Comparison of ENCODE assay signal across 9 cellular contexts in the genomic region with DNA sequence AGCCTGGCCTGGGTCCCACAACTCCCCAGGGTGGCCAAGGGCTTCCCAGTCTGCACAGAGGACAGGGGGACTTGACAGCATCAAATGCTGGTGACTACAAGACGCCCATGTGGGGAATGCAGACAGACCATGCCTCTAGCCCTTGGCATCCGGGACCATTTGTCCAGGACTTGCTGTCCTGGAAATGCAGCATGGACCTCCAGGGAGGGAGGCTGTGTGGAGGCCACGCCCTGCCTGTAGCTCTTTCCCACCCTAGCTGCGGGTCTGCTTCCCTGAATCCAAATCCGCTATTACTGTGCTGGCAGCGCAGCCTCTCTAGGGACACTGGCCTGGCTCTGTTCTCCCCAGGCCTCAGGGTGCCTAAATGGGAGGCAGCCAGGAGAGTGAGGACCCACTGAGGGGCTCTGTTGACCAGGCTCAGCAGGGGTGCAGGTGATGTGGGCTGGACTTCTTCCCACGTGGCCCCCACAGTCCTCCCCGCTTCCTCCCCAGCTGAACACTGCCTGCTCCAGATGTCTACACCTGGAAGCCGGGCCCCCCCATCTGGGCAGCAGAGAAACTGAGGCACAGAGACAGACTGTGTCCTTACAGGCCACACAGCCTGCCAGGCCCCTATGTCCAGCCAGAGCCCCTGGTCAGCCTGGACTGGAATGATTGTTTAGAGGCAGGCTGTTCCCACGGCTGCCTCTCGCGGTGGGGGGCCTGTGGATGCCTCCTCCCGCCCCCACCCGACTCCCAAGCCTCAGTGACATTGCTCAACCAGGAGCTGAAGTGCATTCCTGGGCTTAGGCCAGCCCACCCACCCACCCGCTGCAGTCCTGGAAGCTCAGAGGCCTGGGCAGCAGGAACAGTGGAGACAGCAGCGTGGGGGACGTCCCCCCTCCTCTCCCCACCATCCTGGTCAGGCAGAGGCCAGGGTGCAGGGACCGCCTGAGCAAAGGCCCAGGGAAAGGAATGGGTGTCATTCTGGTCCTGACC. TPM values are rescaled to one million over a fixed set of nuclear protein-coding genes. Genes with fewer than 3 reads are reported as not detected.
DNase-seq lines count a peak whose midpoint lies in the region; ATAC-seq, FAIRE-seq and TF ChIP-seq lines count a peak whose summit lies in the region.
"Not testable (repeated sequence)": the region's sequence is repeated elsewhere in the genome, so short reads cannot be mapped to it uniquely, and the experiment has no call there.
"Had no signal": no experiment of that assay in that cellular context is flagged by ENCODE, and none has a peak within 500 bp of the region (broad histone marks: within the 10 kb centered on the region; RNA-seq: fewer than 3 reads in every experiment).

No MANE protein-coding gene starts in this region.

- H3K27ac ChIP-seq in ACC112 (ENCODE audit: low read depth, low read length) (peak overlapping the region; percentile 99), colonic mucosa (peak overlapping the region; percentile 44), gastroesophageal sphincter (peak overlapping the region; percentile 40 to 87 (median 80)), parathyroid adenoma (peak overlapping the region; percentile 62)
- H3K27ac ChIP-seq in HepG2 (ENCODE audit: extremely low read length, insufficient read depth, low read length) = not testable (repeated sequence)

- CTCF ChIA-PET in HepG2 (lab: Yijun Ruan, JAX; ENCODE audit: low intra/inter-chr PET ratio, low total read pairs) = interaction anchor here (3.6 kb wide), 1 partner anchor 56 kb away, joined by 61 read pairs; no protein-coding TSS in a partner anchor

- peak overlapping the region; percentile 42 for H3K27ac Mint-ChIP-seq in activated naive CD8-positive, alpha-beta T cell treated with anti-CD3 and anti-CD28 coated beads, Interleukin-2, amount 10 ng/mL, durations not matched to agents 7 days and 5 days

- intact Hi-C loops in colonic mucosa (cut with DNase I) = loop anchor here (5.0 to 10.0 kb wide), 2 partner anchors 59 to 261 kb away; partner anchors contain the start of gene GSTT2
- intact Hi-C loops in HepG2 (cut with micrococcal nuclease; ENCODE audit: unreplicated experiment) = loop anchor here (10.0 kb wide), 1 partner anchor 291 kb away; no protein-coding TSS in a partner anchor

- H3K4me1 Mint-ChIP-seq in activated naive CD8-positive, alpha-beta T cell treated with anti-CD3 and anti-CD28 coated beads, Interleukin-2, amount 10 ng/mL, durations not matched to agents 7 days and 5 days = peaks cover 27% of the 10 kb centered on the region

- H3K4me3 ChIP-seq in ACC112 (ENCODE audit: low read depth, low read length) (peak overlapping the region; percentile 86), gastroesophageal sphincter (peak overlapping the region in 1 of 2 donors; percentile 46), HepG2 (replicated peaks in 1 of 3; ENCODE audit: insufficient read depth in 1 of 3, low read depth in 2 of 3, low read length in 3 of 3) (peak overlapping the region in 2 of 3 experiments; percentile 24 to 50; a peak in 3 of 6 replicates)
- not testable (repeated sequence) for H3K4me3 ChIP-seq in H7 (ENCODE audit: insufficient read depth, low read depth, low read length); colonic mucosa; parathyroid adenoma (ENCODE audit: low read depth, low read length)

- not testable (repeated sequence) for TF ChIP-seq EP300 in gastroesophageal sphincter (IDR thresholded peaks at IDR 0.05); HepG2 (IDR thresholded peaks at IDR 0.05; ENCODE audit: low read depth in 2 of 2, low read length in 2 of 2); HepG2 (CRISPR knock-in tag; IDR thresholded peaks at IDR 0.05; ENCODE audit: borderline replicate concordance)

- H3K4me3 Mint-ChIP-seq in activated naive CD8-positive, alpha-beta T cell treated with anti-CD3 and anti-CD28 coated beads, Interleukin-2, amount 10 ng/mL, durations not matched to agents 7 days and 5 days = not testable (repeated sequence)

- not testable (repeated sequence) for BruUV-seq in HepG2 (replicated peaks; lab: Mats Ljungman, UMichigan)

- not testable (repeated sequence) for H2AFZ ChIP-seq in ACC112 (ENCODE audit: low read length, unreplicated experiment); HepG2 (ENCODE audit: low read length); parathyroid adenoma

- peak overlapping the region; percentile 65 for H3K4me2 ChIP-seq in HepG2 (ENCODE audit: low read depth, low read length)
- not testable (repeated sequence) for H3K4me2 ChIP-seq in parathyroid adenoma (ENCODE audit: low read length)

- H3K9me3 ChIP-seq in colonic mucosa; gastroesophageal sphincter; HepG2 (ENCODE audit: low read length); parathyroid adenoma (ENCODE audit: control insufficient read depth, low read length): not testable (repeated sequence)

- not testable (repeated sequence) for H3K27me3 Mint-ChIP-seq in activated naive CD8-positive, alpha-beta T cell treated with anti-CD3 and anti-CD28 coated beads, Interleukin-2, amount 10 ng/mL, durations not matched to agents 7 days and 5 days

- H4K20me1 ChIP-seq in HepG2 (ENCODE audit: insufficient read depth, low read length) = not testable (repeated sequence)

- peak in 1 of 2 donors; percentile 41 for TF ChIP-seq POLR2A in gastroesophageal sphincter (IDR thresholded peaks at IDR 0.05)
- not testable (repeated sequence) for TF ChIP-seq POLR2A in HepG2 (IDR thresholded peaks at IDR 0.05; ENCODE audit: insufficient read depth in 1 of 2, low read depth in 2 of 2, low read length in 2 of 2)

- ATAC-seq in activated naive CD8-positive, alpha-beta T cell treated with anti-CD3 and anti-CD28 coated beads, Interleukin-2, amount 10 ng/mL, durations not matched to agents 7 days and 5 days (ENCODE audit: low read depth) = not testable (repeated sequence)
- ATAC-seq in gastroesophageal sphincter = peak; percentile 85
- peak; percentile 41 for ATAC-seq in HepG2

- H3K79me2 ChIP-seq in ACC112 (ENCODE audit: control insufficient read depth, insufficient read depth, low read length, unreplicated experiment) = peaks cover 21% of the 10 kb centered on the region
- H3K79me2 ChIP-seq in HepG2 (ENCODE audit: insufficient read depth, low read length); parathyroid adenoma: not testable (repeated sequence)

- H3K4me1 ChIP-seq in ACC112 (ENCODE audit: control insufficient read depth, insufficient read depth, low read length, unreplicated experiment) (peaks cover 21% of the 10 kb centered on the region), gastroesophageal sphincter (peaks cover 0 to 50% (median 23%) of the 10 kb centered on the region in 3 donors), HepG2 (ENCODE audit: insufficient read depth, low read length) (peaks cover 56% of the 10 kb centered on the region)
- H3K4me1 ChIP-seq in colonic mucosa, parathyroid adenoma: not testable (repeated sequence)

- not testable (repeated sequence) for H3K36me3 ChIP-seq in ACC112 (ENCODE audit: insufficient read depth, low read length); H7 (replicated peaks; ENCODE audit: control insufficient read depth, insufficient read depth, low read length); colonic mucosa; gastroesophageal sphincter; HepG2 (replicated peaks in 1 of 2; ENCODE audit: control insufficient read depth in 1 of 2, insufficient read depth in 2 of 2, low read length in 2 of 2); parathyroid adenoma (ENCODE audit: control insufficient read depth, insufficient read depth, low read length)

- TF ChIP-seq CTCF in colonic mucosa (IDR thresholded peaks at IDR 0.05); gastroesophageal sphincter (IDR thresholded peaks at IDR 0.05); HepG2 (CRISPR knock-in tag; IDR thresholded peaks at IDR 0.05); parathyroid adenoma (IDR thresholded peaks at IDR 0.05): not testable (repeated sequence)

- DNase-seq in H7 = peak; percentile 14
- not testable (repeated sequence) for DNase-seq in activated naive CD8-positive, alpha-beta T cell treated with anti-CD3 and anti-CD28 coated beads, Interleukin-2, amount 10 ng/mL, durations not matched to agents 7 days and 5 days; HepG2 (ENCODE audit: low spot score)
- DNase-seq in colonic mucosa = peak; percentile 42
- DNase-seq in stromal cell of bone marrow (ENCODE audit: low read depth) = peak; percentile 44

- not testable (repeated sequence) for H3K27me3 ChIP-seq in ACC112 (ENCODE audit: insufficient read depth, low read length); H7 (ENCODE audit: control insufficient read depth, insufficient read depth, low read length); colonic mucosa; gastroesophageal sphincter; HepG2 (ENCODE audit: control insufficient read depth in 1 of 2, insufficient read depth in 2 of 2, low read length in 2 of 2); parathyroid adenoma (ENCODE audit: control insufficient read depth, insufficient read depth, low read length)

- POLR2A ChIA-PET in activated naive CD8-positive, alpha-beta T cell treated with anti-CD3 and anti-CD28 coated beads, Interleukin-2, amount 10 ng/mL, durations not matched to agents 7 days and 5 days (lab: Charles Lee); HepG2 (lab: Yijun Ruan, JAX): not testable (repeated sequence)

- not testable (repeated sequence) for TF ChIP-seq RAD21 in HepG2 (CRISPR knock-in tag; IDR thresholded peaks at IDR 0.05)

- FAIRE-seq in HepG2 (lab: Jason Lieb, UNC) = not testable (repeated sequence)

- WGBS in gastroesophageal sphincter (ENCODE audit: low coverage in 1 of 2), 2 donors = 20% methylated on average over 1 of the region's 18 CpGs
- whole genome bisulfite sequencing in HepG2 (ENCODE audit: low lambda C conversion rate) = 20% methylated on average over 7 of the region's 18 CpGs

- H3K9ac ChIP-seq in colonic mucosa (ENCODE audit: low read depth in 2 of 2, low read length in 2 of 2); HepG2 (ENCODE audit: insufficient read depth, low read depth, low read length); parathyroid adenoma: not testable (repeated sequence)

- not testable (repeated sequence) for H3K36me3 Mint-ChIP-seq in activated naive CD8-positive, alpha-beta T cell treated with anti-CD3 and anti-CD28 coated beads, Interleukin-2, amount 10 ng/mL, durations not matched to agents 7 days and 5 days

- in situ Hi-C loops in HepG2 (cut with HindIII; ENCODE audit: extremely low pct_ligation_motif_present, low pct_unique_long_range_greater_than_20kb) = loop anchor here (5.0 kb wide), 1 partner anchor 59 kb away; no protein-coding TSS in a partner anchor

- H3K9me3 Mint-ChIP-seq in activated naive CD8-positive, alpha-beta T cell treated with anti-CD3 and anti-CD28 coated beads, Interleukin-2, amount 10 ng/mL, durations not matched to agents 7 days and 5 days = not testable (repeated sequence)

RNA-seq across cellular contexts. Expression of gene GGT5, which starts 1.0 kb away (rescaled TPM):
- 0.63 TPM in 1 of 2 replicates, not detected in the other for total RNA-seq in H7 (2014; rRNA removed; shearing (Covaris generic))
- under 1 TPM in 1 of 2 experiments, not detected in 1; 0.11 TPM for total RNA-seq in activated naive CD8-positive, alpha-beta T cell treated with anti-CD3 and anti-CD28 coated beads, Interleukin-2, amount 10 ng/mL, durations not matched to agents 7 days and 5 days
- total RNA-seq in colonic mucosa = 1 to 10 TPM; 2.6 to 3.7 TPM
- total RNA-seq in gastroesophageal sphincter = 10 to 100 TPM; 26.3 to 38.9 (median 34.7) TPM
- 0.35 and 0.69 TPM in 2 replicates for total RNA-seq in HepG2 (2016; rRNA removed; fragmentation: Illumina TruSeq; extraction: Trizol)
- not detected in 2 replicates for total RNA-seq in HepG2 (2016; cell fraction: cytosol; rRNA removed; fragmentation: Illumina TruSeq; extraction: Trizol; ENCODE audit: low read depth)
- 0.15 and 0.56 TPM in 2 replicates for total RNA-seq in HepG2 (2016; cell fraction: insoluble cytoplasmic fraction; rRNA removed; fragmentation: Illumina TruSeq; extraction: Trizol)
- total RNA-seq in HepG2 (2016; cell fraction: membrane; rRNA removed; fragmentation: Illumina TruSeq; extraction: Trizol) = 0.15 and 0.17 TPM in 2 replicates
- total RNA-seq in HepG2 (2016; cell fraction: nucleus; rRNA removed; fragmentation: Illumina TruSeq; extraction: Trizol) = 0.34 and 0.96 TPM in 2 replicates
- polyA plus RNA-seq in HepG2 (2011; rRNA removed) = 2.1 and 3.1 TPM in 2 replicates
- polyA plus RNA-seq in HepG2 (2011; cell fraction: cytosol; rRNA removed) = 2.3 and 3.5 TPM in 2 replicates
- 13.6 and 29.0 TPM in 2 replicates for polyA plus RNA-seq in HepG2 (2011; cell fraction: nucleus; rRNA removed)
- polyA plus RNA-seq in HepG2 (2012) = 0.55 and 1.0 TPM in 2 replicates
- polyA plus RNA-seq in HepG2 (2016; cell fraction: cytosol; fragmentation: Illumina TruSeq; extraction: Trizol; ENCODE audit: low read depth) = 0.11 and 0.16 TPM in 2 replicates
- 0.19 TPM in 1 of 2 replicates, not detected in the other for polyA plus RNA-seq in HepG2 (2016; cell fraction: insoluble cytoplasmic fraction; fragmentation: Illumina TruSeq; extraction: Trizol; ENCODE audit: low read depth)
- polyA plus RNA-seq in HepG2 (2016; cell fraction: membrane; fragmentation: Illumina TruSeq; extraction: Trizol; ENCODE audit: low read depth) = 0.35 TPM in 1 of 2 replicates, not detected in the other
- 2.3 and 3.8 TPM in 2 replicates for polyA plus RNA-seq in HepG2 (2016; cell fraction: nucleus; fragmentation: Illumina TruSeq; extraction: Trizol; ENCODE audit: insufficient read depth, low read depth)
- polyA minus RNA-seq in HepG2 (2011; rRNA and poly(A)+ RNA removed; ENCODE audit: low replicate concordance) = 0.42 and 7.4 TPM in 2 replicates
- polyA minus RNA-seq in HepG2 (2011; cell fraction: cytosol; rRNA and poly(A)+ RNA removed) = 1.7 and 1.8 TPM in 2 replicates
- polyA minus RNA-seq in HepG2 (2011; cell fraction: nucleus; rRNA and poly(A)+ RNA removed) = 2.4 and 3.9 TPM in 2 replicates
- total RNA-seq: NCI-H460 had no signal

RNA-seq across cellular contexts. Expression of gene SPECC1L, which starts 24.8 kb away (rescaled TPM):
- 23.0 and 27.2 TPM in 2 replicates for total RNA-seq in H7 (2014; rRNA removed; shearing (Covaris generic))
- 10 to 100 TPM; 55.4 to 59.4 TPM for total RNA-seq in activated naive CD8-positive, alpha-beta T cell treated with anti-CD3 and anti-CD28 coated beads, Interleukin-2, amount 10 ng/mL, durations not matched to agents 7 days and 5 days
- 10 to 100 TPM; 45.3 to 55.3 TPM for total RNA-seq in colonic mucosa
- total RNA-seq in gastroesophageal sphincter = 100 to 1,000 TPM in 2 of 4 donors, 10 to 100 TPM in 2; 62.3 to 110 (median 92.5) TPM
- total RNA-seq in HepG2 (2016; rRNA removed; fragmentation: Illumina TruSeq; extraction: Trizol) = 30.3 and 40.2 TPM in 2 replicates
- 12.7 and 19.1 TPM in 2 replicates for total RNA-seq in HepG2 (2016; cell fraction: cytosol; rRNA removed; fragmentation: Illumina TruSeq; extraction: Trizol; ENCODE audit: low read depth)
- 29.7 and 36.7 TPM in 2 replicates for total RNA-seq in HepG2 (2016; cell fraction: insoluble cytoplasmic fraction; rRNA removed; fragmentation: Illumina TruSeq; extraction: Trizol)
- 23.5 and 24.7 TPM in 2 replicates for total RNA-seq in HepG2 (2016; cell fraction: membrane; rRNA removed; fragmentation: Illumina TruSeq; extraction: Trizol)
- total RNA-seq in HepG2 (2016; cell fraction: nucleus; rRNA removed; fragmentation: Illumina TruSeq; extraction: Trizol) = 33.2 and 38.0 TPM in 2 replicates
- 14.1 and 16.9 TPM in 2 replicates for polyA plus RNA-seq in HepG2 (2011; rRNA removed)
- polyA plus RNA-seq in HepG2 (2011; cell fraction: cytosol; rRNA removed) = 12.5 and 14.6 TPM in 2 replicates
- polyA plus RNA-seq in HepG2 (2011; cell fraction: nucleus; rRNA removed) = 19.0 TPM in 2 replicates
- polyA plus RNA-seq in HepG2 (2012) = 20.4 and 20.6 TPM in 2 replicates
- polyA plus RNA-seq in HepG2 (2016; cell fraction: cytosol; fragmentation: Illumina TruSeq; extraction: Trizol; ENCODE audit: low read depth) = 1.7 and 1.8 TPM in 2 replicates
- polyA plus RNA-seq in HepG2 (2016; cell fraction: insoluble cytoplasmic fraction; fragmentation: Illumina TruSeq; extraction: Trizol; ENCODE audit: low read depth) = 19.1 and 20.8 TPM in 2 replicates
- 5.1 and 5.2 TPM in 2 replicates for polyA plus RNA-seq in HepG2 (2016; cell fraction: membrane; fragmentation: Illumina TruSeq; extraction: Trizol; ENCODE audit: low read depth)
- 22.8 and 26.2 TPM in 2 replicates for polyA plus RNA-seq in HepG2 (2016; cell fraction: nucleus; fragmentation: Illumina TruSeq; extraction: Trizol; ENCODE audit: insufficient read depth, low read depth)
- 22.4 and 26.6 TPM in 2 replicates for polyA minus RNA-seq in HepG2 (2011; rRNA and poly(A)+ RNA removed; ENCODE audit: low replicate concordance)
- 16.9 and 23.3 TPM in 2 replicates for polyA minus RNA-seq in HepG2 (2011; cell fraction: cytosol; rRNA and poly(A)+ RNA removed)
- 43.5 and 49.4 TPM in 2 replicates for polyA minus RNA-seq in HepG2 (2011; cell fraction: nucleus; rRNA and poly(A)+ RNA removed)

Comparison
In these comparisons a context has a peak if more than half of its experiments do, and no peak if none do; other contexts are left out.
1. RNA of gene GGT5, which starts 1.0 kb away (total RNA-seq): 26.3 to 38.9 TPM in gastroesophageal sphincter; 2.6 to 3.7 TPM in colonic mucosa, 0.15 to 0.96 TPM in HepG2, 0.11 TPM in activated naive CD8-positive, alpha-beta T cell treated with anti-CD3 and anti-CD28 coated beads, Interleukin-2, amount 10 ng/mL, durations not matched to agents 7 days and 5 days and 0.63 TPM in H7; every median in the first group is over 4 times any median in the second.